In the genomic region with DNA sequence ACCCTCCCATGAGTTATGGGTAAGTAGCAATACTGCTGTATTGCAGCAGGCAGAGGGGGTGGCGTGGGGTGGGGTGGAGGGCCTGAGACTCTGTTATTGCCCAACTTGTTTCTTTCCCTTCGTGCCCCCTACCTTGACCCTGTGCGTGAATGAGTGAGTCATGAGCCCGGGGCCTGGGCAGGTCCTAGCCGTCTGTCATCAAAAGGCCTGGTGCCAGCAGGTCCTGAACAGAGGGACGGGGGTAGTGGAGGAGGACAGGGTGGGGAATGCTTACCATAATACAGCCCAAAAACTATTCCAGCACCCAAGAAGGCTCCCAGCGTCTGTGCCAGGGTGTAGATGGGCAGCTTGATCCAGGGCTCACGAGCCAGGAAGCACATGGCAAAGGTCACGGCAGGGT, we compare ENCODE assay signal across 1 cellular context.
TF ChIP-seq lines count a peak whose summit lies in the region.

No MANE protein-coding gene starts in this region.

TF ChIP-seq in HEK293T, 16 proteins besides CTCF, POLR2A, EP300 and RAD21:
- TF ChIP-seq TARDBP (IDR thresholded peaks at IDR 0.05) (no peak), NFRKB (IDR thresholded peaks at IDR 0.05) (no peak), LEF1 (IDR thresholded peaks at IDR 0.05; ENCODE audit: borderline replicate concordance) (no peak), SUZ12 (IDR thresholded peaks at IDR 0.05) (no peak), FOXM1 (IDR thresholded peaks at IDR 0.05; ENCODE audit: borderline replicate concordance) (no peak), L3MBTL2 (conservative IDR thresholded peaks at IDR 0.05) (no peak), CTBP1 (IDR thresholded peaks at IDR 0.05; ENCODE audit: borderline replicate concordance) (no peak), ZNF384 (IDR thresholded peaks at IDR 0.05) (no peak), SP1 (IDR thresholded peaks at IDR 0.05) (no peak), ARNT (IDR thresholded peaks at IDR 0.05) (no peak)
- TF ChIP-seq, protein P1, sequence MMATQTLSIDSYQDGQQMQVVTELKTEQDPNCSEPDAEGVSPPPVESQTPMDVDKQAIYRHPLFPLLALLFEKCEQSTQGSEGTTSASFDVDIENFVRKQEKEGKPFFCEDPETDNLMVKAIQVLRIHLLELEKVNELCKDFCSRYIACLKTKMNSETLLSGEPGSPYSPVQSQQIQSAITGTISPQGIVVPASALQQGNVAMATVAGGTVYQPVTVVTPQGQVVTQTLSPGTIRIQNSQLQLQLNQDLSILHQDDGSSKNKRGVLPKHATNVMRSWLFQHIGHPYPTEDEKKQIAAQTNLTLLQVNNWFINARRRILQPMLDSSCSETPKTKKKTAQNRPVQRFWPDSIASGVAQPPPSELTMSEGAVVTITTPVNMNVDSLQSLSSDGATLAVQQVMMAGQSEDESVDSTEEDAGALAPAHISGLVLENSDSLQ (IDR thresholded peaks at IDR 0.05) = no peak
